18 cellular contexts compared by ENCODE assay signal in the genomic region with DNA sequence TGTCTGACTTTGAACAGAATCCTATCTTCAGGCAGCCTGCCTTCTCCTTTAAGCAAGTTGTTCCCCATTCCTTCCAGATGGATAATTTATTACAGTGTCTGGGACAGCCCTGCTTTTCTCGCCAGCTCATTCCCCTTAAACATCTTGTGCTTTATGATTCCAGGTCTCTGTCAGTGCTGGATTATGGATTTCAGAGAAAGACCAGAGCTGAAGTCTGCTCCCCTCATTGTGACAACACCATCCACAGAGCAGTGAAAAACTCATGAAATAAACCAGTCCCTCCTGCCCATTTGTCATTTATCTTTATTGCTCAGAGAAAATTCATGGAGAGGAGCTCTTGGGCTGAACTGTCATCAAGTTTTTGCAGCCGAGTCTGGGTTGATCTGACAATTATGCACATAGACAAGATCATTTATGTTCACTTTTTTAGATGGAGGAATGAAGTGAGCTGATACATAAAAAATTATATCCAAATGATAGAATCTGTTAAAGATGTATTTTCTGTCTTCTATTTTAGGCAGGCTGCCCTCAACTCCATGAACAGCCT.
DNase-seq lines count a peak whose midpoint lies in the region; ATAC-seq and TF ChIP-seq lines count a peak whose summit lies in the region.
"Had no signal": no experiment of that assay in that cellular context is flagged by ENCODE, and none has a peak within 500 bp of the region (broad histone marks: within the 10 kb centered on the region; RNA-seq: fewer than 3 reads in every experiment).

No MANE protein-coding gene starts in this region.

- intact Hi-C loops in dorsolateral prefrontal cortex (cut with DNase I) = no loop called here

- no peak for ATAC-seq in SK-N-SH treated with all-trans-retinoic acid at 6 μM for 48 hours
- ATAC-seq: A549, HepG2 had no signal

- no peaks in the 10 kb centered on the region for H3K9me3 Mint-ChIP-seq in mesothelial cell of epicardium
- H3K9me3 Mint-ChIP-seq in nephron progenitor cell = no peaks in the 10 kb centered on the region

- H3K36me3 Mint-ChIP-seq in mesothelial cell of epicardium = no peaks in the 10 kb centered on the region
- H3K36me3 Mint-ChIP-seq in nephron progenitor cell (ENCODE audit: low read depth) = no peaks in the 10 kb centered on the region
- H3K36me3 Mint-ChIP-seq: CD14-positive monocyte; CD4-positive, alpha-beta memory T cell had no signal

- no peaks in the 10 kb centered on the region for H3K79me2 ChIP-seq in SK-N-SH (ENCODE audit: insufficient read depth)

- H3K9me3 ChIP-seq in SK-N-SH = no peaks in the 10 kb centered on the region
- H3K9me3 ChIP-seq: A549 had no signal

- POLR2A ChIA-PET in SK-N-SH (lab: Yijun Ruan, JAX) = no interaction called here

- H3K27ac ChIP-seq in SK-N-SH (ENCODE audit: low read depth in 2 of 2, low read length in 1 of 2) = peak overlapping the region in 1 of 2 experiments; percentile 25; a peak in 2 of 4 replicates
- H3K27ac ChIP-seq in dorsolateral prefrontal cortex = peak overlapping the region in 37 of 59 donors; percentile 9 to 99 (median 57)
- H3K27ac ChIP-seq: 22Rv1, A549 had no signal

- H3K36me3 ChIP-seq in SK-N-SH (replicated peaks in 1 of 2; ENCODE audit: control insufficient read depth in 1 of 2, insufficient read depth in 2 of 2, low read length in 1 of 2) = no peaks in the 10 kb centered on the region

- H3K4me3 ChIP-seq in SK-N-SH (ENCODE audit: low read depth in 2 of 2, low read length in 1 of 2) (no peak overlapping the region), dorsolateral prefrontal cortex (no peak overlapping the region)
- H3K4me3 ChIP-seq: A549 had no signal

- no peaks in the 10 kb centered on the region for H3K9me2 ChIP-seq in SK-N-SH

- TF ChIP-seq EP300 in SK-N-SH (IDR thresholded peaks at IDR 0.05; ENCODE audit: borderline replicate concordance in 1 of 2, low read depth in 1 of 2, low read length in 1 of 2) = peak in 1 of 2 experiments; percentile 72; a peak in 2 of 4 replicates

- 8% methylated on average over 2 of the region's 2 CpGs for WGBS in SK-N-SH (ENCODE audit: low lambda C conversion rate)

- no peak overlapping the region for H3K4me2 ChIP-seq in SK-N-SH
- H3K4me2 ChIP-seq: A549 had no signal

- CTCF ChIA-PET in SK-N-SH (lab: Yijun Ruan, JAX) = interaction anchor here (0.8 to 5.0 kb wide), 5 partner anchors 19 to 147 kb away, joined by 3 to 46 read pairs (median 3); no protein-coding TSS in a partner anchor

- H3K27ac Mint-ChIP-seq in mesothelial cell of epicardium (peak overlapping the region; percentile 2), nephron progenitor cell (no peak overlapping the region)
- H3K27ac Mint-ChIP-seq: CD14-positive monocyte; CD4-positive, alpha-beta memory T cell had no signal

- H4K20me1 ChIP-seq in SK-N-SH (ENCODE audit: insufficient read depth) = no peaks in the 10 kb centered on the region

- H3F3A ChIP-seq in SK-N-SH (replicated peaks; ENCODE audit: insufficient read depth) = no peaks in the 10 kb centered on the region

- H3K27me3 Mint-ChIP-seq in mesothelial cell of epicardium (ENCODE audit: low read depth) (peaks cover 45% of the 10 kb centered on the region), nephron progenitor cell (ENCODE audit: low read depth, poor library complexity) (peaks cover 21% of the 10 kb centered on the region)

- DNase-seq in SK-N-SH (peak; percentile 67), dorsolateral prefrontal cortex (no peak), mesothelial cell of epicardium (ENCODE audit: low spot score in 2 of 2, unreplicated experiment in 2 of 2) (no peak), nephron progenitor cell (no peak)
- no peak for DNase-seq in activated naive CD4-positive, alpha-beta T cell treated with Interleukin-2 at 50 U/mL for 16 hours
- DNase-seq in stimulated activated CD4-positive, alpha-beta T cell treated with anti-CD3 and anti-CD28 coated beads, Interleukin-12 subunit alpha, Interleukin-12 subunit beta, amount 100 ng/mL, for 4 hours = no peak
- DNase-seq: AML-193; CD4-positive, alpha-beta memory T cell; DMS153; DMS79; GF-D8; GOT3; H7 had no signal

- no peak overlapping the region for H3K9ac ChIP-seq in SK-N-SH

- peaks cover 23% of the 10 kb centered on the region for H3K4me1 Mint-ChIP-seq in mesothelial cell of epicardium
- peaks cover 5% of the 10 kb centered on the region for H3K4me1 Mint-ChIP-seq in nephron progenitor cell
- H3K4me1 Mint-ChIP-seq: CD14-positive monocyte; CD4-positive, alpha-beta memory T cell had no signal

- H3K27me3 ChIP-seq in SK-N-SH (ENCODE audit: insufficient read depth) (no peaks in the 10 kb centered on the region), dorsolateral prefrontal cortex (peaks cover 0 to 7% (median 0%) of the 10 kb centered on the region in 45 donors)

- H3K4me3 Mint-ChIP-seq in mesothelial cell of epicardium (no peak overlapping the region), nephron progenitor cell (no peak overlapping the region)
- H3K4me3 Mint-ChIP-seq: CD14-positive monocyte; CD4-positive, alpha-beta memory T cell had no signal

- H2AFZ ChIP-seq in SK-N-SH (ENCODE audit: low read depth) = no peak overlapping the region

- H3K4me1 ChIP-seq in SK-N-SH (ENCODE audit: control insufficient read depth in 1 of 2, insufficient read depth in 2 of 2, low read depth in 1 of 2, low read length in 1 of 2) = peaks cover 0 to 21% of the 10 kb centered on the region in 2 experiments; a peak in 2 of 4 replicates
- H3K4me1 ChIP-seq: A549 had no signal

- TF ChIP-seq RAD21 in SK-N-SH (IDR thresholded peaks at IDR 0.05; ENCODE audit: low read length) = no peak

- TF ChIP-seq CTCF in SK-N-SH (IDR thresholded peaks at IDR 0.05) (no peak), dorsolateral prefrontal cortex (IDR thresholded peaks at IDR 0.05 in 54 of 56, conservative IDR thresholded peaks at IDR 0.05 in 2 of 56; ENCODE audit: low read depth in 1 of 56, partially characterized antibody in 56 of 56) (no peak), mesothelial cell of epicardium (IDR thresholded peaks at IDR 0.05; ENCODE audit: unreplicated experiment) (no peak), nephron progenitor cell (IDR thresholded peaks at IDR 0.05) (no peak)

TF ChIP-seq in SK-N-SH, 30 proteins besides CTCF, POLR2A, EP300 and RAD21:
- TF ChIP-seq, protein P1, sequence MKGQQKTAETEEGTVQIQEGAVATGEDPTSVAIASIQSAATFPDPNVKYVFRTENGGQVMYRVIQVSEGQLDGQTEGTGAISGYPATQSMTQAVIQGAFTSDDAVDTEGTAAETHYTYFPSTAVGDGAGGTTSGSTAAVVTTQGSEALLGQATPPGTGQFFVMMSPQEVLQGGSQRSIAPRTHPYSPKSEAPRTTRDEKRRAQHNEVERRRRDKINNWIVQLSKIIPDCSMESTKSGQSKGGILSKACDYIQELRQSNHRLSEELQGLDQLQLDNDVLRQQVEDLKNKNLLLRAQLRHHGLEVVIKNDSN (IDR thresholded peaks at IDR 0.05; ENCODE audit: borderline replicate concordance, low read depth) = no peak
- TF ChIP-seq GATA2 (CRISPR knock-in tag; IDR thresholded peaks at IDR 0.05) = peak; percentile 28; the same call in 1 of the 2 replicates

TF ChIP-seq in SK-N-SH treated with all-trans-retinoic acid at 6 μM for 48 hours, 23 proteins besides CTCF, POLR2A, EP300 and RAD21 (continues in another document):
- TF ChIP-seq, protein P2, sequence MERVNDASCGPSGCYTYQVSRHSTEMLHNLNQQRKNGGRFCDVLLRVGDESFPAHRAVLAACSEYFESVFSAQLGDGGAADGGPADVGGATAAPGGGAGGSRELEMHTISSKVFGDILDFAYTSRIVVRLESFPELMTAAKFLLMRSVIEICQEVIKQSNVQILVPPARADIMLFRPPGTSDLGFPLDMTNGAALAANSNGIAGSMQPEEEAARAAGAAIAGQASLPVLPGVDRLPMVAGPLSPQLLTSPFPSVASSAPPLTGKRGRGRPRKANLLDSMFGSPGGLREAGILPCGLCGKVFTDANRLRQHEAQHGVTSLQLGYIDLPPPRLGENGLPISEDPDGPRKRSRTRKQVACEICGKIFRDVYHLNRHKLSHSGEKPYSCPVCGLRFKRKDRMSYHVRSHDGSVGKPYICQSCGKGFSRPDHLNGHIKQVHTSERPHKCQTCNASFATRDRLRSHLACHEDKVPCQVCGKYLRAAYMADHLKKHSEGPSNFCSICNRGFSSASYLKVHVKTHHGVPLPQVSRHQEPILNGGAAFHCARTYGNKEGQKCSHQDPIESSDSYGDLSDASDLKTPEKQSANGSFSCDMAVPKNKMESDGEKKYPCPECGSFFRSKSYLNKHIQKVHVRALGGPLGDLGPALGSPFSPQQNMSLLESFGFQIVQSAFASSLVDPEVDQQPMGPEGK (CRISPR knock-in tag; IDR thresholded peaks at IDR 0.05; ENCODE audit: borderline replicate concordance) = no peak
- TF ChIP-seq ZNF565 (CRISPR knock-in tag; conservative IDR thresholded peaks at IDR 0.05; ENCODE audit: low read depth) (no peak), BACH2 (CRISPR knock-in tag; IDR thresholded peaks at IDR 0.05; ENCODE audit: borderline replicate concordance) (no peak), ARNTL (CRISPR knock-in tag; IDR thresholded peaks at IDR 0.05; ENCODE audit: borderline replicate concordance, low read depth) (no peak), PPARA (CRISPR knock-in tag; IDR thresholded peaks at IDR 0.05; ENCODE audit: borderline replicate concordance) (no peak), ZNF70 (CRISPR knock-in tag; IDR thresholded peaks at IDR 0.05) (no peak), OSR1 (CRISPR knock-in tag; IDR thresholded peaks at IDR 0.05) (no peak), ZNF8 (CRISPR knock-in tag; IDR thresholded peaks at IDR 0.05) (no peak), ZFP30 (CRISPR knock-in tag; IDR thresholded peaks at IDR 0.05) (no peak)
- TF ChIP-seq, protein P3, sequence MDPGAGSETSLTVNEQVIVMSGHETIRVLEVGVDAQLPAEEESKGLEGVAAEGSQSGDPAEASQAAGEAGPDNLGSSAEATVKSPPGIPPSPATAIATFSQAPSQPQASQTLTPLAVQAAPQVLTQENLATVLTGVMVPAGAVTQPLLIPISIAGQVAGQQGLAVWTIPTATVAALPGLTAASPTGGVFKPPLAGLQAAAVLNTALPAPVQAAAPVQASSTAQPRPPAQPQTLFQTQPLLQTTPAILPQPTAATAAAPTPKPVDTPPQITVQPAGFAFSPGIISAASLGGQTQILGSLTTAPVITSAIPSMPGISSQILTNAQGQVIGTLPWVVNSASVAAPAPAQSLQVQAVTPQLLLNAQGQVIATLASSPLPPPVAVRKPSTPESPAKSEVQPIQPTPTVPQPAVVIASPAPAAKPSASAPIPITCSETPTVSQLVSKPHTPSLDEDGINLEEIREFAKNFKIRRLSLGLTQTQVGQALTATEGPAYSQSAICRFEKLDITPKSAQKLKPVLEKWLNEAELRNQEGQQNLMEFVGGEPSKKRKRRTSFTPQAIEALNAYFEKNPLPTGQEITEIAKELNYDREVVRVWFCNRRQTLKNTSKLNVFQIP (CRISPR knock-in tag; IDR thresholded peaks at IDR 0.05; ENCODE audit: borderline replicate concordance, low read depth) = no peak
